19 cellular contexts compared by ENCODE assay signal in genomic region chr14:97655169-97655948, GRCh38.
DNase-seq lines count a peak whose midpoint lies in the region; ATAC-seq and TF ChIP-seq lines count a peak whose summit lies in the region.
"Had no signal": no experiment of that assay in that cellular context is flagged by ENCODE, and none has a peak within 500 bp of the region (broad histone marks: within the 10 kb centered on the region; RNA-seq: fewer than 3 reads in every experiment).

No MANE protein-coding gene starts in this region.

- peak; percentile 7 to 27 for DNase-seq in NCI-H526 (lab: John Stamatoyannopoulos, UW)
- DNase-seq in NCI-H526 treated with DMSO at 0.1 percent for 48 hours (lab: John Stamatoyannopoulos, UW) = no peak
- DNase-seq in RWPE2 (ENCODE audit: low spot score) = no peak
- peak; percentile 60 for DNase-seq in iPS DF 19.7 (ENCODE audit: low read depth, low spot score)
- DNase-seq in sciatic nerve (ENCODE audit: low spot score) = no peak
- no peak for DNase-seq in activated CD8-positive, alpha-beta memory T cell treated with anti-CD3 and anti-CD28 coated beads, Interleukin-2, amount 10 ng/mL, durations not matched to agents 7 days and 5 days
- no peak for DNase-seq in cerebellum (ENCODE audit: low spot score)
- DNase-seq: activated CD4-positive, alpha-beta T cell treated with anti-CD3 and anti-CD28 coated beads for 36 hours; activated effector memory CD4-positive, alpha-beta T cell treated with anti-CD3 and anti-CD28 coated beads, Interleukin-2, amount 50 U/mL, for 16 hours; Calu3; Kasumi-1; NCI-H1105 treated with DMSO at 0.1 percent for 48 hours; NCI-H748 treated with DMSO at 0.1 percent for 48 hours; stimulated activated CD4-positive, alpha-beta T cell treated with anti-CD3 and anti-CD28 coated beads, Interleukin-4, amount 100 ng/mL, for 4 hours had no signal

- no peaks in the 10 kb centered on the region for H3K36me3 Mint-ChIP-seq in activated CD8-positive, alpha-beta memory T cell treated with anti-CD3 and anti-CD28 coated beads, Interleukin-2, amount 10 ng/mL, durations not matched to agents 7 days and 5 days

- no peak overlapping the region for H3K4me3 Mint-ChIP-seq in activated CD8-positive, alpha-beta memory T cell treated with anti-CD3 and anti-CD28 coated beads, Interleukin-2, amount 10 ng/mL, durations not matched to agents 7 days and 5 days
- H3K4me3 Mint-ChIP-seq: activated CD4-positive, alpha-beta T cell treated with anti-CD3 and anti-CD28 coated beads for 36 hours; B cell had no signal

- CTCF ChIA-PET in activated CD8-positive, alpha-beta memory T cell treated with anti-CD3 and anti-CD28 coated beads, Interleukin-2, amount 10 ng/mL, durations not matched to agents 7 days and 5 days (lab: Charles Lee) = no interaction called here

- no peak overlapping the region for H3K4me3 ChIP-seq in RWPE2 (ENCODE audit: severe bottlenecking)
- H3K4me3 ChIP-seq: suprapubic skin had no signal

- no peaks in the 10 kb centered on the region for H3K36me3 ChIP-seq in RWPE2 (ENCODE audit: low read depth)
- H3K36me3 ChIP-seq: suprapubic skin had no signal

- intact Hi-C loops in sciatic nerve (cut with DNase I) = no loop called here

- H3K27me3 Mint-ChIP-seq in activated CD8-positive, alpha-beta memory T cell treated with anti-CD3 and anti-CD28 coated beads, Interleukin-2, amount 10 ng/mL, durations not matched to agents 7 days and 5 days = no peaks in the 10 kb centered on the region
- H3K27me3 Mint-ChIP-seq: activated CD4-positive, alpha-beta T cell treated with anti-CD3 and anti-CD28 coated beads for 36 hours; B cell had no signal

- H3K9me3 ChIP-seq in RWPE2 (ENCODE audit: severe bottlenecking) = no peaks in the 10 kb centered on the region
- H3K9me3 ChIP-seq: suprapubic skin had no signal

- no peaks in the 10 kb centered on the region for H3K9me3 Mint-ChIP-seq in activated CD8-positive, alpha-beta memory T cell treated with anti-CD3 and anti-CD28 coated beads, Interleukin-2, amount 10 ng/mL, durations not matched to agents 7 days and 5 days (ENCODE audit: low read depth)

- no peaks in the 10 kb centered on the region for H3K27me3 ChIP-seq in RWPE2 (ENCODE audit: insufficient read depth, poor library complexity, severe bottlenecking)
- H3K27me3 ChIP-seq: suprapubic skin had no signal

- H3K27ac ChIP-seq in RWPE2 (ENCODE audit: poor library complexity, severe bottlenecking) = no peak overlapping the region
- H3K27ac ChIP-seq: 22Rv1, suprapubic skin had no signal

- ATAC-seq in RWPE2 (ENCODE audit: low read depth) (peak; percentile 36; the same call in 1 of the 3 replicates), sciatic nerve (peak; percentile 90), HG03280 (IDR thresholded peaks at IDR 0.05; ENCODE audit: unreplicated experiment) (no peak)
- no peak for ATAC-seq in activated CD8-positive, alpha-beta memory T cell treated with anti-CD3 and anti-CD28 coated beads, Interleukin-2, amount 10 ng/mL, durations not matched to agents 7 days and 5 days
- ATAC-seq: activated CD4-positive, alpha-beta T cell treated with anti-CD3 and anti-CD28 coated beads for 36 hours; HCT116 had no signal

- H3K4me1 ChIP-seq in RWPE2 (ENCODE audit: insufficient read depth, poor library complexity, severe bottlenecking) = no peaks in the 10 kb centered on the region

- H3K27ac Mint-ChIP-seq in activated CD8-positive, alpha-beta memory T cell treated with anti-CD3 and anti-CD28 coated beads, Interleukin-2, amount 10 ng/mL, durations not matched to agents 7 days and 5 days = no peak overlapping the region
- H3K27ac Mint-ChIP-seq: activated CD4-positive, alpha-beta T cell treated with anti-CD3 and anti-CD28 coated beads for 36 hours; B cell had no signal

- no peak for TF ChIP-seq CTCF in RWPE2 (IDR thresholded peaks at IDR 0.05; ENCODE audit: poor library complexity, severe bottlenecking)

- H3K4me1 Mint-ChIP-seq in activated CD8-positive, alpha-beta memory T cell treated with anti-CD3 and anti-CD28 coated beads, Interleukin-2, amount 10 ng/mL, durations not matched to agents 7 days and 5 days = no peaks in the 10 kb centered on the region
- H3K4me1 Mint-ChIP-seq: B cell had no signal

Comparison
In these comparisons a context has a peak if more than half of its experiments do, and no peak if none do; other contexts are left out.
1. DNase-seq: peak in NCI-H526 (2 of 2) and iPS DF 19.7 (single experiment); none in NCI-H526 treated with DMSO at 0.1 percent for 48 hours (single experiment), RWPE2 (single experiment), sciatic nerve (single experiment), activated CD8-positive, alpha-beta memory T cell treated with anti-CD3 and anti-CD28 coated beads, Interleukin-2, amount 10 ng/mL, durations not matched to agents 7 days and 5 days (single experiment) and cerebellum (single experiment).
2. ATAC-seq: peak in RWPE2 (single experiment) and sciatic nerve (single experiment); none in activated CD8-positive, alpha-beta memory T cell treated with anti-CD3 and anti-CD28 coated beads, Interleukin-2, amount 10 ng/mL, durations not matched to agents 7 days and 5 days (single experiment) and HG03280 (single experiment).